ENCODE assay signal across 10 cellular contexts in genomic region chr5:76720988-76721569, GRCh38. TPM values are rescaled to one million over a fixed set of nuclear protein-coding genes. Genes with fewer than 3 reads are reported as not detected.
DNase-seq lines count a peak whose midpoint lies in the region; ATAC-seq lines count a peak whose summit lies in the region.
"Had no signal": no experiment of that assay in that cellular context is flagged by ENCODE, and none has a peak within 500 bp of the region (broad histone marks: within the 10 kb centered on the region; RNA-seq: fewer than 3 reads in every experiment).

No MANE protein-coding gene starts in this region.

- H3K4me1 ChIP-seq in CD8-positive, alpha-beta memory T cell (ENCODE audit: insufficient read depth, low read length): peaks cover 5% of the 10 kb centered on the region

- H3K4me3 Mint-ChIP-seq in CD8-positive, alpha-beta memory T cell: peak overlapping the region in 6 of 7 donors; percentile 1 to 60 (median 44)
- peak overlapping the region; percentile 52 for H3K4me3 Mint-ChIP-seq in T-helper 17 cell
- H3K4me3 Mint-ChIP-seq: endodermal cell had no signal

- ATAC-seq in GM19372 (IDR thresholded peaks at IDR 0.05; ENCODE audit: low read depth, unreplicated experiment): peak; percentile 93
- peak; percentile 97 for ATAC-seq in HG03066 (IDR thresholded peaks at IDR 0.05; ENCODE audit: low read depth, unreplicated experiment)
- no peak for ATAC-seq in T-helper 17 cell

- H3K27me3 Mint-ChIP-seq in CD8-positive, alpha-beta memory T cell: no peaks in the 10 kb centered on the region
- H3K27me3 Mint-ChIP-seq in T-helper 17 cell: peaks cover 14% of the 10 kb centered on the region

- no peak overlapping the region for H3K4me3 ChIP-seq in CD8-positive, alpha-beta memory T cell (ENCODE audit: low read length)
- H3K4me3 ChIP-seq: BLaER1 had no signal

- no peaks in the 10 kb centered on the region for H3K9me3 ChIP-seq in CD8-positive, alpha-beta memory T cell (ENCODE audit: low read length)
- H3K9me3 ChIP-seq in T-helper 17 cell (ENCODE audit: control insufficient read depth, low read length, poor library complexity, severe bottlenecking): no peaks in the 10 kb centered on the region
- H3K9me3 ChIP-seq: BLaER1 had no signal

- CTCF ChIA-PET in CD8-positive, alpha-beta memory T cell (lab: Charles Lee): interaction anchor here (1.4 to 3.3 kb wide), 2 partner anchors 10 to 53 kb away, joined by 3 to 14 read pairs; no protein-coding TSS in a partner anchor

- peaks cover 60 to 85% (median 84%) of the 10 kb centered on the region in 3 donors for H3K4me1 Mint-ChIP-seq in CD8-positive, alpha-beta memory T cell
- H3K4me1 Mint-ChIP-seq in T-helper 17 cell: peaks cover 9% of the 10 kb centered on the region

- POLR2A ChIA-PET in CD8-positive, alpha-beta memory T cell (lab: Charles Lee): no interaction called here

- no peaks in the 10 kb centered on the region for H3K36me3 ChIP-seq in CD8-positive, alpha-beta memory T cell (ENCODE audit: insufficient read depth, low read length)
- H3K36me3 ChIP-seq: BLaER1 had no signal

- H3K27ac ChIP-seq in CD8-positive, alpha-beta memory T cell (ENCODE audit: low read depth, low read length): no peak overlapping the region
- H3K27ac ChIP-seq: BLaER1 had no signal

- peaks cover 2 to 28% (median 3%) of the 10 kb centered on the region in 3 donors for H3K36me3 Mint-ChIP-seq in CD8-positive, alpha-beta memory T cell
- peaks cover 2% of the 10 kb centered on the region for H3K36me3 Mint-ChIP-seq in T-helper 17 cell (ENCODE audit: low read depth)

- no peak for DNase-seq in CD8-positive, alpha-beta memory T cell
- DNase-seq in T-helper 17 cell: no peak
- no peak for DNase-seq in NCI-H2171 (lab: John Stamatoyannopoulos, UW)
- DNase-seq in stimulated activated naive CD4-positive, alpha-beta T cell (lab: John Stamatoyannopoulos, UW): no peak
- no peak for DNase-seq in A172 (ENCODE audit: low spot score)
- DNase-seq in foreskin melanocyte: no peak
- DNase-seq: endodermal cell had no signal

- H3K27me3 ChIP-seq in CD8-positive, alpha-beta memory T cell (ENCODE audit: insufficient read depth, low read length, poor library complexity, severe bottlenecking): no peaks in the 10 kb centered on the region

- H3K9me3 Mint-ChIP-seq in CD8-positive, alpha-beta memory T cell: no peaks in the 10 kb centered on the region
- H3K9me3 Mint-ChIP-seq: endodermal cell had no signal

- H3K27ac Mint-ChIP-seq in CD8-positive, alpha-beta memory T cell: peak overlapping the region in 7 of 8 donors; percentile 14 to 93 (median 64)
- peak overlapping the region; percentile 9 for H3K27ac Mint-ChIP-seq in T-helper 17 cell
- H3K27ac Mint-ChIP-seq: endodermal cell had no signal

RNA-seq across cellular contexts. Expression of gene F2R, which starts 5.2 kb away (rescaled TPM):
- 10 to 100 TPM; 26.6 to 27.4 TPM for total RNA-seq in CD8-positive, alpha-beta memory T cell
- 46.5 TPM for polyA plus RNA-seq in CD8-positive, alpha-beta memory T cell
- 10 to 100 TPM in 1 of 2 donors, 1 to 10 TPM in 1; 3.6 to 20.4 TPM for total RNA-seq in T-helper 17 cell
- 30.5 and 44.6 TPM in 2 replicates for total RNA-seq in A172 (2014; rRNA removed; shearing (Covaris generic))
